8 cellular contexts compared by ENCODE assay signal in the genomic region with DNA sequence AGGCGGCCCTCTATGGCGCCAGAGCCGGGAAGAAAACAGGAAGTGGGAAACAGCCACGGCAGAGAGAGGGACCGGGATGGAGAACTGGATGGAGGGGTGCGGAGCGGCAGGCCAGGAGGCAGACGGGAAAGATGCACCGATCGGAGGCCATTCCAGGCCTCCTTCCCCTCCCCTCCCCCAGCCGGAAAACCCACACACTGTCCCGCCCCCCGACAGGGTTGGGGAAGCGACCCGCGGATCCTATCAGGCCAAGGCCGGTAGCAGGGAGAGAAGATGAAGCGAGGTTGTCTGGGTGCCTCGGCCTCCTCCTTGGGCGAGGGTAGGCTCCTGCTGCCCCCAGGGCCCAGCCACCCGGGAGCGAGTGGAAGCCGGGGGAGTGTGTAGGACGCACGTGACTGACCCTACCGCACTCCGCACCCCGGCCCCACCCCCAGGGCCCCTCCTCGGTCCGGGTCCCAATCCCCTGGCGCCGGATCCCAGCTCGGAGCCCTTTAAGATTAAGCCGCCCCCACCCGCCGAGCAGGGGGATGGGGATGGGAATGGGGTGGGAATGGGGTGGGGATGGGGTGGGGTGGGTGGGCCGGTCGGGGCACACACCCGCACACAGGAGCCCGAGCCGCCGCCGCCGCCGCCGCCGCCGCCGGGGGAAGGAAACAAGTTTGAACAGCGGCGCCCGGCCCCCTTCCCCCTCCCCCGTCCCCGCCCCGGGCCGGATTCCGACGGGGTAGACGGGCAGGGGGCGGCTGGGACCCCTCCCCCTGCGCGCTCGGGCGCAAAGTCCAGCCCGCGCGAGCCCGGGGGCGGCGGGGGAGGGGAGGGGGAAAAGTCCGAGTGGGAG. TPM values are rescaled to one million over a fixed set of nuclear protein-coding genes. Genes with fewer than 3 reads are reported as not detected.
DNase-seq lines count a peak whose midpoint lies in the region; ATAC-seq and TF ChIP-seq lines count a peak whose summit lies in the region.

No MANE protein-coding gene starts in this region.

- ATAC-seq in HG03159 (IDR thresholded peaks at IDR 0.05; ENCODE audit: unreplicated experiment) = peak; percentile 15
- peak; percentile 2 for ATAC-seq in aorta (ENCODE audit: low FRiP score)
- ATAC-seq in GM18519 (IDR thresholded peaks at IDR 0.05; ENCODE audit: low FRiP score, unreplicated experiment) = no peak

- no peak overlapping the region for H2AFZ ChIP-seq in osteoblast (ENCODE audit: low read length)

- H3K4me2 ChIP-seq in osteoblast (ENCODE audit: insufficient read depth, low read length) = peak overlapping the region; percentile 97

- peak overlapping the region; percentile 91 for H3K4me3 Mint-ChIP-seq in activated naive CD4-positive, alpha-beta T cell treated with anti-CD3 and anti-CD28 coated beads for 36 hours

- H3K79me2 ChIP-seq in osteoblast (ENCODE audit: insufficient read depth, low read length) = peaks cover 62% of the 10 kb centered on the region

- H4K20me1 ChIP-seq in osteoblast (ENCODE audit: insufficient read depth, low read length) = peaks cover 20% of the 10 kb centered on the region

- 0 to 1% methylated on average over 31 to 71 of the region's 71 CpGs for WGBS in aorta, 2 donors

- H3K9me3 ChIP-seq in osteoblast (ENCODE audit: low read depth, low read length) = no peaks in the 10 kb centered on the region
- H3K9me3 ChIP-seq in aorta (ENCODE audit: control insufficient read depth, low read length) = no peaks in the 10 kb centered on the region

- peaks cover 11% of the 10 kb centered on the region for H3K36me3 Mint-ChIP-seq in activated naive CD4-positive, alpha-beta T cell treated with anti-CD3 and anti-CD28 coated beads for 36 hours (ENCODE audit: low read depth)

- H3K4me3 ChIP-seq in osteoblast (ENCODE audit: insufficient read depth, low read length) = peak overlapping the region; percentile 95
- H3K4me3 ChIP-seq in aorta (ENCODE audit: low read length in 2 of 2) = peak overlapping the region; percentile 96 to 99

- H3K36me3 ChIP-seq in osteoblast (ENCODE audit: insufficient read depth, low read length) (peaks cover 18% of the 10 kb centered on the region), aorta (ENCODE audit: control insufficient read depth in 1 of 2, insufficient read depth in 2 of 2, low read length in 1 of 2) (no peaks in the 10 kb centered on the region)

- no peaks in the 10 kb centered on the region for H3K9me3 Mint-ChIP-seq in activated naive CD4-positive, alpha-beta T cell treated with anti-CD3 and anti-CD28 coated beads for 36 hours

- H3K27ac ChIP-seq in RWPE1 (peak overlapping the region; percentile 98), osteoblast (ENCODE audit: low read depth, low read length) (peak overlapping the region; percentile 93), aorta (ENCODE audit: low read depth in 1 of 2, low read length in 2 of 2) (peak overlapping the region; percentile 79 to 100)

- H3K27me3 Mint-ChIP-seq in activated naive CD4-positive, alpha-beta T cell treated with anti-CD3 and anti-CD28 coated beads for 36 hours (ENCODE audit: low read depth) = no peaks in the 10 kb centered on the region

- H3K27me3 ChIP-seq in osteoblast (ENCODE audit: insufficient read depth, low read length) = no peaks in the 10 kb centered on the region
- H3K27me3 ChIP-seq in aorta (ENCODE audit: control insufficient read depth in 1 of 2, insufficient read depth in 2 of 2, low read length in 1 of 2) = peaks cover 0 to 2% of the 10 kb centered on the region in 2 donors

- H3K4me1 ChIP-seq in osteoblast (ENCODE audit: insufficient read depth, low read length) (peaks cover 41% of the 10 kb centered on the region), aorta (ENCODE audit: control insufficient read depth in 1 of 2, insufficient read depth in 2 of 2, low read length in 2 of 2) (no peaks in the 10 kb centered on the region)

- peaks cover 32% of the 10 kb centered on the region for H3K4me1 Mint-ChIP-seq in activated naive CD4-positive, alpha-beta T cell treated with anti-CD3 and anti-CD28 coated beads for 36 hours (ENCODE audit: low read depth)

- POLR2A ChIA-PET in RWPE1 (lab: Yijun Ruan, JAX; ENCODE audit: low non-redundant PET) = no interaction called here

- peak overlapping the region; percentile 93 for H3K27ac Mint-ChIP-seq in activated naive CD4-positive, alpha-beta T cell treated with anti-CD3 and anti-CD28 coated beads for 36 hours

- peak; percentile 66 for DNase-seq in GM03348 (ENCODE audit: low spot score)
- peak; percentile 70 for DNase-seq in RWPE1 (ENCODE audit: low spot score)
- peak; percentile 72 for DNase-seq in activated naive CD4-positive, alpha-beta T cell treated with anti-CD3 and anti-CD28 coated beads for 36 hours
- peak; percentile 58 for DNase-seq in glomerular visceral epithelial cell (ENCODE audit: extremely low spot score)
- peak; percentile 96 for DNase-seq in osteoblast (ENCODE audit: insufficient read length, low spot score, missing footprints)
- DNase-seq in aorta = peak; percentile 76 to 90

- intact Hi-C loops in activated naive CD4-positive, alpha-beta T cell treated with anti-CD3 and anti-CD28 coated beads for 36 hours (cut with micrococcal nuclease) = loop anchor here (1.0 kb wide), 1 partner anchor 9 kb away; no protein-coding TSS in a partner anchor
- intact Hi-C loops in aorta (cut with DNase I) = loop anchor here in 1 of 2 donors (2.0 kb wide), 2 partner anchors 15 to 29 kb away; a partner anchor contains a TSS

- TF ChIP-seq CTCF in RWPE1 (conservative IDR thresholded peaks at IDR 0.05; ENCODE audit: low read depth) (no peak), osteoblast (IDR thresholded peaks at IDR 0.05; ENCODE audit: extremely low read depth, low read depth, low read length) (no peak)

- CTCF ChIA-PET in RWPE1 (lab: Yijun Ruan, JAX) = interaction anchor here (1.8 kb wide), 1 partner anchor 27 kb away, joined by 5 read pairs; no protein-coding TSS in a partner anchor
- CTCF ChIA-PET in activated naive CD4-positive, alpha-beta T cell treated with anti-CD3 and anti-CD28 coated beads for 36 hours (lab: Charles Lee) = no interaction called here

RNA-seq across cellular contexts. Expression of a gene that starts 1.5 kb away (rescaled TPM):
- total RNA-seq in activated naive CD4-positive, alpha-beta T cell treated with anti-CD3 and anti-CD28 coated beads for 36 hours = 10 to 100 TPM; 52.4 to 55.6 TPM
- total RNA-seq in osteoblast = 31.8 and 44.8 TPM in 2 replicates
- total RNA-seq in aorta = 10 to 100 TPM; 74.9 to 99.5 TPM
- 10 to 100 TPM; 19.7 to 44.2 TPM for polyA plus RNA-seq in aorta

RNA-seq across cellular contexts. Expression of a gene that starts 11.1 kb away (rescaled TPM):
- 10 to 100 TPM; 31.1 to 33.8 TPM for total RNA-seq in activated naive CD4-positive, alpha-beta T cell treated with anti-CD3 and anti-CD28 coated beads for 36 hours
- total RNA-seq in osteoblast = 16.2 and 18.1 TPM in 2 replicates
- 10 to 100 TPM; 28.8 to 34.4 TPM for total RNA-seq in aorta
- 10 to 100 TPM; 36.1 to 40.7 TPM for polyA plus RNA-seq in aorta

RNA-seq across cellular contexts. Expression of a gene that starts 15.6 kb away (rescaled TPM):
- 10 to 100 TPM; 60.2 to 61.5 TPM for total RNA-seq in activated naive CD4-positive, alpha-beta T cell treated with anti-CD3 and anti-CD28 coated beads for 36 hours
- total RNA-seq in osteoblast (33.6 and 39.1 TPM in 2 replicates), aorta (100 to 1,000 TPM; 103 to 104 TPM)
- 10 to 100 TPM; 14.3 to 44.6 TPM for polyA plus RNA-seq in aorta

RNA-seq across cellular contexts. Expression of a gene that starts 33.4 kb away (rescaled TPM):
- total RNA-seq in activated naive CD4-positive, alpha-beta T cell treated with anti-CD3 and anti-CD28 coated beads for 36 hours = 10 to 100 TPM; 11.5 to 11.6 TPM
- total RNA-seq in osteoblast = 11.5 and 11.9 TPM in 2 replicates
- total RNA-seq in aorta = 10 to 100 TPM in 1 of 2 donors, 1 to 10 TPM in 1; 8.2 to 12.3 TPM
- polyA plus RNA-seq in aorta = 1 to 10 TPM; 2.6 to 2.8 TPM

RNA-seq across cellular contexts. Expression of a gene that starts 36.0 kb away (rescaled TPM):
- 10 to 100 TPM; 24.8 to 26.0 TPM for total RNA-seq in activated naive CD4-positive, alpha-beta T cell treated with anti-CD3 and anti-CD28 coated beads for 36 hours
- total RNA-seq in osteoblast (19.9 and 26.2 TPM in 2 replicates), aorta (10 to 100 TPM; 16.4 to 19.6 TPM)
- 10 to 100 TPM; 19.8 to 33.8 TPM for polyA plus RNA-seq in aorta
